ENCODE assay signal across 9 cellular contexts in genomic region chr5:149581931-149582768, GRCh38. TPM values are rescaled to one million over a fixed set of nuclear protein-coding genes. Genes with fewer than 3 reads are reported as not detected.
A peak's percentile ranks its signal among the peaks of the same experiment; 100 is the strongest.
DNase-seq lines count a peak whose midpoint lies in the region; ATAC-seq, FAIRE-seq and TF ChIP-seq lines count a peak whose summit lies in the region.
"Had no signal": no experiment of that assay in that cellular context is flagged by ENCODE, and none has a peak within 500 bp of the region (broad histone marks: within the 10 kb centered on the region; RNA-seq: fewer than 3 reads in every experiment).

No MANE protein-coding gene starts in this region.

- 8 to 16% methylated on average over 8 to 9 of the region's 9 CpGs for WGBS in ectodermal cell, 2 experiments
- 23 to 26% methylated on average over 6 of the region's 9 CpGs for WGBS in mesodermal cell (ENCODE audit: insufficient coverage in 2 of 2), 2 experiments

- no peaks in the 10 kb centered on the region for H3K36me3 Mint-ChIP-seq in CD4-positive, alpha-beta T cell (ENCODE audit: low read depth)

- no peak for DNase-seq in CD4-positive, alpha-beta T cell
- peak; percentile 74 for DNase-seq in NCI-H2029 treated with DMSO at 0.1 percent for 48 hours (lab: John Stamatoyannopoulos, UW)
- no peak for DNase-seq in upper lobe of right lung
- DNase-seq in AG08396 (ENCODE audit: low spot score), result no peak
- DNase-seq in GM12892 (ENCODE audit: insufficient read length), result no peak

- no peak for ATAC-seq in CD4-positive, alpha-beta T cell (ENCODE audit: poor library complexity)
- peak; percentile 41 for ATAC-seq in upper lobe of right lung
- ATAC-seq in HG03159 (IDR thresholded peaks at IDR 0.05; ENCODE audit: unreplicated experiment), result no peak

- H3K4me3 Mint-ChIP-seq in CD4-positive, alpha-beta T cell, result peak overlapping the region; percentile 77

- H3K9me3 Mint-ChIP-seq in CD4-positive, alpha-beta T cell, result no peaks in the 10 kb centered on the region

- no peaks in the 10 kb centered on the region for H3K36me3 ChIP-seq in ectodermal cell (ENCODE audit: control insufficient read depth, insufficient read depth, low read length)
- H3K36me3 ChIP-seq in mesodermal cell (ENCODE audit: control insufficient read depth, insufficient read depth, low read length), result no peaks in the 10 kb centered on the region
- H3K36me3 ChIP-seq in upper lobe of right lung, result no peaks in the 10 kb centered on the region

- POLR2A ChIA-PET in CD4-positive, alpha-beta T cell (lab: Charles Lee), result interaction anchor here (0.6 to 1.4 kb wide), 2 partner anchors 31 to 154 kb away, joined by 3 read pairs; partner anchors contain the start of gene CSNK1A1

- no peak overlapping the region for H3K27ac Mint-ChIP-seq in CD4-positive, alpha-beta T cell

- no peak for TF ChIP-seq CTCF in CD4-positive, alpha-beta T cell (IDR thresholded peaks at IDR 0.05)
- TF ChIP-seq CTCF in upper lobe of right lung (IDR thresholded peaks at IDR 0.05), result no peak

- no peaks in the 10 kb centered on the region for H3K9me3 ChIP-seq in CD4-positive, alpha-beta T cell (ENCODE audit: control insufficient read depth, low read length)
- H3K9me3 ChIP-seq in ectodermal cell (ENCODE audit: control insufficient read depth, low read length), result no peaks in the 10 kb centered on the region
- no peaks in the 10 kb centered on the region for H3K9me3 ChIP-seq in mesodermal cell (ENCODE audit: control insufficient read depth, low read length)
- H3K9me3 ChIP-seq in upper lobe of right lung, result no peaks in the 10 kb centered on the region

- peaks cover 4% of the 10 kb centered on the region for H3K4me1 ChIP-seq in ectodermal cell (ENCODE audit: control insufficient read depth, insufficient read depth, low read length)
- H3K4me1 ChIP-seq in mesodermal cell (ENCODE audit: control insufficient read depth, insufficient read depth, low read length, poor library complexity, severe bottlenecking), result peaks cover 6% of the 10 kb centered on the region
- peaks cover 36% of the 10 kb centered on the region for H3K4me1 ChIP-seq in upper lobe of right lung

- no peak overlapping the region for H3K27ac ChIP-seq in CD4-positive, alpha-beta T cell (ENCODE audit: low read depth, low read length)
- H3K27ac ChIP-seq in ectodermal cell (ENCODE audit: insufficient read depth, low read depth, low read length, poor library complexity, severe bottlenecking) (no peak overlapping the region), mesodermal cell (ENCODE audit: low read depth, low read length, severe bottlenecking) (no peak overlapping the region), upper lobe of right lung (peak overlapping the region; percentile 85)

- CTCF ChIA-PET in CD4-positive, alpha-beta T cell (lab: Charles Lee), result interaction anchor here (1.4 kb wide), 1 partner anchor 11 kb away, joined by 4 read pairs; no protein-coding TSS in a partner anchor

- FAIRE-seq in GM12892 (lab: Jason Lieb, UNC), result no peak
- FAIRE-seq: endometrium had no signal

- H3K27me3 Mint-ChIP-seq in CD4-positive, alpha-beta T cell, result peaks cover 4% of the 10 kb centered on the region

- H3K4me1 Mint-ChIP-seq in CD4-positive, alpha-beta T cell (ENCODE audit: low read depth), result peaks cover 18% of the 10 kb centered on the region

- TF ChIP-seq POLR2A in GM12892 (IDR thresholded peaks at IDR 0.05; ENCODE audit: low read depth, low read length), result no peak

- peaks cover 4% of the 10 kb centered on the region for H3K27me3 ChIP-seq in CD4-positive, alpha-beta T cell (ENCODE audit: control insufficient read depth, insufficient read depth, low read length)
- H3K27me3 ChIP-seq in ectodermal cell (ENCODE audit: control insufficient read depth, insufficient read depth, low read length, poor library complexity, severe bottlenecking) (peaks cover 41% of the 10 kb centered on the region), upper lobe of right lung (no peaks in the 10 kb centered on the region)

- H3K4me3 ChIP-seq in ectodermal cell (ENCODE audit: insufficient read depth, low read depth, low read length), result peak overlapping the region; percentile 46
- H3K4me3 ChIP-seq in mesodermal cell (ENCODE audit: extremely low read depth, insufficient read depth, low read length, poor library complexity, severe bottlenecking), result peak overlapping the region; percentile 42
- peak overlapping the region; percentile 57 for H3K4me3 ChIP-seq in upper lobe of right lung

- intact Hi-C loops in CD4-positive, alpha-beta T cell (cut with DNase I, micrococcal nuclease), result no loop called here
- intact Hi-C loops in upper lobe of right lung (cut with DNase I), result no loop called here

RNA-seq across cellular contexts. Expression of gene ARHGEF37, which starts 0.9 kb away (rescaled TPM):
- under 1 TPM in 1 of 2 experiments, not detected in 1; 0.41 TPM for total RNA-seq in CD4-positive, alpha-beta T cell
- polyA plus RNA-seq in ectodermal cell (2013, experiment 1 of 4), result 1.5 TPM
- 1.5 TPM for polyA plus RNA-seq in ectodermal cell (2013, experiment 2 of 4)
- polyA plus RNA-seq in ectodermal cell (2013, experiment 3 of 4), result 0.53 TPM
- 0.49 TPM for polyA plus RNA-seq in ectodermal cell (2013, experiment 4 of 4)
- 0.37 TPM for polyA plus RNA-seq in mesodermal cell (2013, experiment 1 of 2)
- 0.20 TPM for polyA plus RNA-seq in mesodermal cell (2013, experiment 2 of 2)
- total RNA-seq in upper lobe of right lung, result 13.3 TPM
- polyA plus RNA-seq in GM12892 (2012; ENCODE audit: missing spikeins), result 0.61 TPM

RNA-seq across cellular contexts. Expression of gene CSNK1A1, which starts 30.9 kb away (rescaled TPM):
- total RNA-seq in CD4-positive, alpha-beta T cell, result 100 to 1,000 TPM; 201 to 217 TPM
- 179 TPM for polyA plus RNA-seq in ectodermal cell (2013, experiment 1 of 4)
- polyA plus RNA-seq in ectodermal cell (2013, experiment 2 of 4), result 202 TPM
- polyA plus RNA-seq in ectodermal cell (2013, experiment 3 of 4), result 168 TPM
- 176 TPM for polyA plus RNA-seq in ectodermal cell (2013, experiment 4 of 4)
- polyA plus RNA-seq in mesodermal cell (2013, experiment 1 of 2), result 269 TPM
- polyA plus RNA-seq in mesodermal cell (2013, experiment 2 of 2), result 300 TPM
- 191 TPM for total RNA-seq in upper lobe of right lung
- polyA plus RNA-seq in GM12892 (2012; ENCODE audit: missing spikeins), result 69.0 TPM

Comparison
In these comparisons a context has a peak if more than half of its experiments do, and no peak if none do; other contexts are left out.
1. RNA of gene ARHGEF37, which starts 0.9 kb away (total RNA-seq): 13.3 TPM in upper lobe of right lung (single experiment); 0.41 TPM in CD4-positive, alpha-beta T cell; every median in the first group is over 10 times any median in the second.
2. Peak in every context shown above with its lines, with median percentiles within 50 percentile points of each other: H3K4me3 ChIP-seq.